ENCODE assay signal across 1 cellular context in genomic region chr16:71723537-71724319, GRCh38.
TF ChIP-seq lines count a peak whose summit lies in the region.

No MANE protein-coding gene starts in this region.

TF ChIP-seq in WTC11, 78 proteins besides CTCF, POLR2A, EP300 and RAD21 (continued from another document):
- TF ChIP-seq E2F4 (CRISPR knock-in tag; IDR thresholded peaks at IDR 0.05; ENCODE audit: borderline replicate concordance, low read depth) (no peak), MLX (CRISPR knock-in tag; IDR thresholded peaks at IDR 0.05) (no peak), IRF2 (CRISPR knock-in tag; IDR thresholded peaks at IDR 0.05; ENCODE audit: borderline replicate concordance, low read depth) (no peak), ATF2 (CRISPR knock-in tag; IDR thresholded peaks at IDR 0.05; ENCODE audit: borderline replicate concordance, low read depth) (no peak), USF1 (CRISPR knock-in tag; IDR thresholded peaks at IDR 0.05) (no peak), ERG (CRISPR knock-in tag; IDR thresholded peaks at IDR 0.05) (no peak), FOXK1 (CRISPR knock-in tag; IDR thresholded peaks at IDR 0.05) (0 out of 2 replicates have a peak, but pooled peaks have one; percentile 18), ZNF232 (CRISPR knock-in tag; IDR thresholded peaks at IDR 0.05) (no peak), E2F1 (CRISPR knock-in tag; IDR thresholded peaks at IDR 0.05) (no peak), NR3C1 (CRISPR knock-in tag; conservative IDR thresholded peaks at IDR 0.05; ENCODE audit: low read depth) (no peak), ELF4 (CRISPR knock-in tag; IDR thresholded peaks at IDR 0.05; ENCODE audit: low read depth) (no peak; the same call in 1 of the 2 replicates), ZSCAN18 (CRISPR knock-in tag; IDR thresholded peaks at IDR 0.05) (no peak), ZNF423 (CRISPR knock-in tag; IDR thresholded peaks at IDR 0.05) (no peak), ZNF263 (CRISPR knock-in tag; IDR thresholded peaks at IDR 0.05; ENCODE audit: low read depth) (no peak), CBFB (CRISPR knock-in tag; IDR thresholded peaks at IDR 0.05; ENCODE audit: low read depth) (0 out of 2 replicates have a peak, but pooled peaks have one; percentile 7), ZNF416 (CRISPR knock-in tag; IDR thresholded peaks at IDR 0.05) (0 out of 2 replicates have a peak, but pooled peaks have one; percentile 15), SP1 (CRISPR knock-in tag; conservative IDR thresholded peaks at IDR 0.05) (peak; percentile 53), TEAD1 (CRISPR knock-in tag; IDR thresholded peaks at IDR 0.05) (no peak), TCF7 (CRISPR knock-in tag; IDR thresholded peaks at IDR 0.05; ENCODE audit: low read depth) (no peak)
